Comparison of ENCODE assay signal across 8 cellular contexts in genomic region chr2:64945973-64946736, GRCh38. TPM values are rescaled to one million over a fixed set of nuclear protein-coding genes. Genes with fewer than 3 reads are reported as not detected.
DNase-seq lines count a peak whose midpoint lies in the region; ATAC-seq and TF ChIP-seq lines count a peak whose summit lies in the region.

No MANE protein-coding gene starts in this region.

- DNase-seq in AML-193 (lab: John Stamatoyannopoulos, UW): peak; percentile 93 to 95
- peak; percentile 25 to 41 for DNase-seq in activated CD4-positive, alpha-beta T cell treated with anti-CD3 and anti-CD28 coated beads for 24 hours (ENCODE audit: low read depth in 2 of 2)
- peak; percentile 93 for DNase-seq in esophagus muscularis mucosa (ENCODE audit: extremely low spot score)
- DNase-seq in stimulated activated CD8-positive, alpha-beta memory T cell treated with anti-CD3 and anti-CD28 coated beads, Interleukin-15, amount 100 ng/mL, for 48 hours (ENCODE audit: low read depth in 2 of 2): peak; percentile 49 to 61
- no peak for DNase-seq in NCI-H2196 (lab: John Stamatoyannopoulos, UW; ENCODE audit: unreplicated experiment)
- no peak for DNase-seq in HCEC 1CT

- ATAC-seq in GM19395 (IDR thresholded peaks at IDR 0.05; ENCODE audit: unreplicated experiment): peak; percentile 92
- ATAC-seq in HG03442 (IDR thresholded peaks at IDR 0.05; ENCODE audit: unreplicated experiment): peak; percentile 88

- H3K27me3 ChIP-seq in esophagus muscularis mucosa: no peaks in the 10 kb centered on the region

- no peaks in the 10 kb centered on the region for H3K9me3 ChIP-seq in esophagus muscularis mucosa

- H3K36me3 ChIP-seq in esophagus muscularis mucosa: no peaks in the 10 kb centered on the region

- no peak overlapping the region for H3K27ac ChIP-seq in esophagus muscularis mucosa (replicated peaks in 1 of 4)

- TF ChIP-seq POLR2A in esophagus muscularis mucosa (IDR thresholded peaks at IDR 0.05; ENCODE audit: low read depth): no peak

- 66% methylated on average over 14 of the region's 14 CpGs for WGBS in esophagus muscularis mucosa

- no peak for TF ChIP-seq CTCF in esophagus muscularis mucosa (IDR thresholded peaks at IDR 0.05)

- H3K4me1 ChIP-seq in esophagus muscularis mucosa: peaks cover 0 to 18% (median 2%) of the 10 kb centered on the region in 4 donors

- no peak overlapping the region for H3K4me3 ChIP-seq in esophagus muscularis mucosa

- TF ChIP-seq EP300 in esophagus muscularis mucosa (IDR thresholded peaks at IDR 0.05): no peak

- intact Hi-C loops in esophagus muscularis mucosa (cut with DNase I): no loop called here

RNA-seq across cellular contexts. Expression of gene SLC1A4, which starts 43.0 kb away (rescaled TPM):
- 10 to 100 TPM; 10.4 to 15.1 (median 10.8) TPM for total RNA-seq in esophagus muscularis mucosa

Comparison
In these comparisons a context has a peak if more than half of its experiments do, and no peak if none do; other contexts are left out.
1. DNase-seq: peak in AML-193 (2 of 2), activated CD4-positive, alpha-beta T cell treated with anti-CD3 and anti-CD28 coated beads for 24 hours (2 of 2), esophagus muscularis mucosa (single experiment) and stimulated activated CD8-positive, alpha-beta memory T cell treated with anti-CD3 and anti-CD28 coated beads, Interleukin-15, amount 100 ng/mL, for 48 hours (2 of 2); none in NCI-H2196 (single experiment) and HCEC 1CT (single experiment).